Comparison of ENCODE assay signal across 18 cellular contexts in genomic region chr17:49670641-49671040, GRCh38. TPM values are rescaled to one million over a fixed set of nuclear protein-coding genes. Genes with fewer than 3 reads are reported as not detected.
DNase-seq lines count a peak whose midpoint lies in the region; ATAC-seq and TF ChIP-seq lines count a peak whose summit lies in the region.
"Had no signal": no experiment of that assay in that cellular context is flagged by ENCODE, and none has a peak within 500 bp of the region (broad histone marks: within the 10 kb centered on the region; RNA-seq: fewer than 3 reads in every experiment).

No MANE protein-coding gene starts in this region.

- H3K9me3 ChIP-seq in tibial artery, result no peaks in the 10 kb centered on the region
- H3K9me3 ChIP-seq: ovary had no signal

- TF ChIP-seq CTCF in tibial artery (IDR thresholded peaks at IDR 0.05), result no peak

- no peak overlapping the region for H3K4me3 Mint-ChIP-seq in activated CD4-positive, alpha-beta memory T cell treated with anti-CD3 and anti-CD28 coated beads for 36 hours
- no peak overlapping the region for H3K4me3 Mint-ChIP-seq in activated CD4-positive, alpha-beta memory T cell treated with anti-CD3 and anti-CD28 coated beads, Interleukin-2, amount 10 ng/mL, durations not matched to agents 7 days and 5 days
- H3K4me3 Mint-ChIP-seq in naive B cell, result no peak overlapping the region

- H3K27me3 Mint-ChIP-seq in activated CD4-positive, alpha-beta memory T cell treated with anti-CD3 and anti-CD28 coated beads for 36 hours, result no peaks in the 10 kb centered on the region
- no peaks in the 10 kb centered on the region for H3K27me3 Mint-ChIP-seq in activated CD4-positive, alpha-beta memory T cell treated with anti-CD3 and anti-CD28 coated beads, Interleukin-2, amount 10 ng/mL, durations not matched to agents 7 days and 5 days
- H3K27me3 Mint-ChIP-seq in naive B cell, result no peaks in the 10 kb centered on the region

- H3K27ac Mint-ChIP-seq in activated CD4-positive, alpha-beta memory T cell treated with anti-CD3 and anti-CD28 coated beads for 36 hours, result peak overlapping the region; percentile 8
- no peak overlapping the region for H3K27ac Mint-ChIP-seq in activated CD4-positive, alpha-beta memory T cell treated with anti-CD3 and anti-CD28 coated beads, Interleukin-2, amount 10 ng/mL, durations not matched to agents 7 days and 5 days
- H3K27ac Mint-ChIP-seq in naive B cell, result peak overlapping the region in 4 of 6 donors; percentile 36 to 80 (median 50)

- peaks cover 0 to 84% (median 38%) of the 10 kb centered on the region in 4 donors for H3K4me1 ChIP-seq in tibial artery

- ATAC-seq in naive B cell (ENCODE audit: low read depth in 2 of 2) (no peak), HG02885 (IDR thresholded peaks at IDR 0.05; ENCODE audit: poor library complexity, unreplicated experiment) (no peak), GM18907 (IDR thresholded peaks at IDR 0.05; ENCODE audit: unreplicated experiment) (no peak)
- ATAC-seq: left lobe of liver had no signal

- H3K27ac ChIP-seq in angular gyrus (ENCODE audit: low read depth, low read length), result peak overlapping the region; percentile 20
- peak overlapping the region; percentile 51 to 57 for H3K27ac ChIP-seq in tibial artery
- H3K27ac ChIP-seq: 22Rv1, ovary had no signal

- H3K4me3 ChIP-seq in tibial artery, result no peak overlapping the region
- H3K4me3 ChIP-seq: ovary had no signal

- CTCF ChIA-PET in activated CD4-positive, alpha-beta memory T cell treated with anti-CD3 and anti-CD28 coated beads for 36 hours (lab: Charles Lee), result interaction anchor here (2.1 kb wide), 1 partner anchor 24 kb away, joined by 6 read pairs; no protein-coding TSS in a partner anchor
- CTCF ChIA-PET in activated CD4-positive, alpha-beta memory T cell treated with anti-CD3 and anti-CD28 coated beads, Interleukin-2, amount 10 ng/mL, durations not matched to agents 7 days and 5 days (lab: Charles Lee), result interaction anchor here (0.7 to 1.2 kb wide), 5 partner anchors 9 to 417 kb away, joined by 3 to 4 read pairs (median 3); partner anchors contain the start of gene NXPH3

- H3K36me3 Mint-ChIP-seq in activated CD4-positive, alpha-beta memory T cell treated with anti-CD3 and anti-CD28 coated beads for 36 hours, result peaks cover 12% of the 10 kb centered on the region
- H3K36me3 Mint-ChIP-seq in activated CD4-positive, alpha-beta memory T cell treated with anti-CD3 and anti-CD28 coated beads, Interleukin-2, amount 10 ng/mL, durations not matched to agents 7 days and 5 days (ENCODE audit: low read depth), result peaks cover 29% of the 10 kb centered on the region
- peaks cover 0 to 12% of the 10 kb centered on the region in 2 donors for H3K36me3 Mint-ChIP-seq in naive B cell

- no peaks in the 10 kb centered on the region for H3K9me3 Mint-ChIP-seq in activated CD4-positive, alpha-beta memory T cell treated with anti-CD3 and anti-CD28 coated beads for 36 hours
- no peaks in the 10 kb centered on the region for H3K9me3 Mint-ChIP-seq in activated CD4-positive, alpha-beta memory T cell treated with anti-CD3 and anti-CD28 coated beads, Interleukin-2, amount 10 ng/mL, durations not matched to agents 7 days and 5 days
- H3K9me3 Mint-ChIP-seq in naive B cell, result no peaks in the 10 kb centered on the region

- peaks cover 0 to 5% (median 0%) of the 10 kb centered on the region in 3 donors for H3K36me3 ChIP-seq in tibial artery
- H3K36me3 ChIP-seq: ovary had no signal

- peaks cover 56% of the 10 kb centered on the region for H3K4me1 Mint-ChIP-seq in activated CD4-positive, alpha-beta memory T cell treated with anti-CD3 and anti-CD28 coated beads for 36 hours (ENCODE audit: low read depth)
- peaks cover 30% of the 10 kb centered on the region for H3K4me1 Mint-ChIP-seq in activated CD4-positive, alpha-beta memory T cell treated with anti-CD3 and anti-CD28 coated beads, Interleukin-2, amount 10 ng/mL, durations not matched to agents 7 days and 5 days
- peaks cover 26 to 46% (median 31%) of the 10 kb centered on the region in 3 donors for H3K4me1 Mint-ChIP-seq in naive B cell

- POLR2A ChIA-PET in activated CD4-positive, alpha-beta memory T cell treated with anti-CD3 and anti-CD28 coated beads for 36 hours (lab: Charles Lee), result no interaction called here
- POLR2A ChIA-PET in activated CD4-positive, alpha-beta memory T cell treated with anti-CD3 and anti-CD28 coated beads, Interleukin-2, amount 10 ng/mL, durations not matched to agents 7 days and 5 days (lab: Charles Lee), result no interaction called here

- DNase-seq in activated CD4-positive, alpha-beta memory T cell treated with anti-CD3 and anti-CD28 coated beads for 36 hours, result no peak
- no peak for DNase-seq in activated CD4-positive, alpha-beta memory T cell treated with anti-CD3 and anti-CD28 coated beads, Interleukin-2, amount 10 ng/mL, durations not matched to agents 7 days and 5 days
- DNase-seq in naive B cell, result no peak
- DNase-seq in tibial artery, result no peak
- DNase-seq in HuH-7.5 (ENCODE audit: low spot score), result no peak
- DNase-seq: activated CD4-positive, alpha-beta T cell treated with anti-CD3 and anti-CD28 coated beads, Interleukin-2, amount 50 U/mL, for 48 hours; dorsolateral prefrontal cortex; glutamatergic neuron; GOT3; NCI-H1694 treated with DMSO at 0.1 percent for 48 hours; NCI-H226; ovary; stimulated activated CD4-positive, alpha-beta T cell treated with anti-CD3 and anti-CD28 coated beads, Interleukin-2, amount 100 ng/mL, for 48 hours had no signal

- intact Hi-C loops in activated CD4-positive, alpha-beta memory T cell treated with anti-CD3 and anti-CD28 coated beads for 36 hours (cut with micrococcal nuclease), result loop anchor here (10.0 kb wide), 2 partner anchors 56 to 256 kb away; partner anchors contain the start of gene PHB1
- intact Hi-C loops in tibial artery (cut with DNase I; ENCODE audit: low total_unique reads), result loop anchor here (10.0 kb wide), 1 partner anchor 56 kb away; no protein-coding TSS in a partner anchor

- H3K27me3 ChIP-seq in tibial artery, result no peaks in the 10 kb centered on the region
- H3K27me3 ChIP-seq: dorsolateral prefrontal cortex, ovary had no signal

RNA-seq across cellular contexts. Expression of gene SPOP, which starts 7.3 kb away (rescaled TPM):
- total RNA-seq in activated CD4-positive, alpha-beta memory T cell treated with anti-CD3 and anti-CD28 coated beads for 36 hours, result 10 to 100 TPM; 53.4 to 60.0 TPM
- total RNA-seq in activated CD4-positive, alpha-beta memory T cell treated with anti-CD3 and anti-CD28 coated beads, Interleukin-2, amount 10 ng/mL, durations not matched to agents 7 days and 5 days, result 10 to 100 TPM; 52.2 to 57.8 TPM
- polyA plus RNA-seq in naive B cell (ENCODE audit: low read depth in 6 of 6), result 100 to 1,000 TPM in 1 of 6 donors, 10 to 100 TPM in 5; 78.4 to 131 (median 95.3) TPM

RNA-seq across cellular contexts. Expression of gene SLC35B1, which starts 37.1 kb away (rescaled TPM):
- 10 to 100 TPM; 48.3 to 54.1 TPM for total RNA-seq in activated CD4-positive, alpha-beta memory T cell treated with anti-CD3 and anti-CD28 coated beads for 36 hours
- 10 to 100 TPM; 50.4 TPM for total RNA-seq in activated CD4-positive, alpha-beta memory T cell treated with anti-CD3 and anti-CD28 coated beads, Interleukin-2, amount 10 ng/mL, durations not matched to agents 7 days and 5 days
- 10 to 100 TPM; 20.6 to 47.5 (median 25.7) TPM for polyA plus RNA-seq in naive B cell (ENCODE audit: low read depth in 6 of 6)
